Comparison of ENCODE assay signal across 8 cellular contexts in genomic region chr16:15055141-15056053, GRCh38.
A peak's percentile ranks its signal among the peaks of the same experiment; 100 is the strongest.
DNase-seq lines count a peak whose midpoint lies in the region; ATAC-seq and TF ChIP-seq lines count a peak whose summit lies in the region.

No MANE protein-coding gene starts in this region.

- DNase-seq in AG04449 (ENCODE audit: low read depth, low spot score) (no peak), NCI-H748 treated with DMSO at 0.1 percent for 48 hours (lab: John Stamatoyannopoulos, UW) (peak; percentile 7), cerebellar nuclear complex (lab: John Stamatoyannopoulos, UW) (no peak)
- peak; percentile 46 for DNase-seq in activated naive CD8-positive, alpha-beta T cell treated with anti-CD3 and anti-CD28 coated beads, Interleukin-2, amount 50 U/mL, for 16 hours (ENCODE audit: low read depth, low spot score)
- peak in 3 of 4 experiments; percentile 32 to 50 (median 39) for DNase-seq in stimulated activated CD4-positive, alpha-beta T cell treated with anti-CD3 and anti-CD28 coated beads, Interleukin-1b, Interleukin-23, amount 100 ng/mL, for 24 hours (ENCODE audit: low read depth in 4 of 4, low spot score in 1 of 4)

- ATAC-seq in GM18502 (IDR thresholded peaks at IDR 0.05; ENCODE audit: poor library complexity, unreplicated experiment) (peak; percentile 71), HG02840 (IDR thresholded peaks at IDR 0.05; ENCODE audit: low FRiP score, unreplicated experiment) (peak; percentile 59)

- TF ChIP-seq CTCF in AG04449 (IDR thresholded peaks at IDR 0.05; ENCODE audit: insufficient read depth, low read length, missing control alignments): peak; percentile 5

- POLR2A ChIA-PET in AG04449 (lab: Yijun Ruan, JAX): interaction anchor here (0.9 kb wide), 1 partner anchor 39 kb away, joined by 4 read pairs; the partner anchor contains the start of gene RRN3

- H3K4me3 ChIP-seq in AG04449 (ENCODE audit: low read depth, low read length) (peak overlapping the region; percentile 91), iPS-18c (ENCODE audit: insufficient read depth, low read depth, low read length) (peak overlapping the region; percentile 87)

- CTCF ChIA-PET in AG04449 (lab: Yijun Ruan, JAX): no interaction called here

- H3K9me3 ChIP-seq in iPS-18c (ENCODE audit: control insufficient read depth, insufficient read depth, low read length): no peaks in the 10 kb centered on the region

Comparison
In these comparisons a context has a peak if more than half of its experiments do, and no peak if none do; other contexts are left out.
1. DNase-seq: peak in NCI-H748 treated with DMSO at 0.1 percent for 48 hours (single experiment), activated naive CD8-positive, alpha-beta T cell treated with anti-CD3 and anti-CD28 coated beads, Interleukin-2, amount 50 U/mL, for 16 hours (single experiment) and stimulated activated CD4-positive, alpha-beta T cell treated with anti-CD3 and anti-CD28 coated beads, Interleukin-1b, Interleukin-23, amount 100 ng/mL, for 24 hours (3 of 4); none in AG04449 (single experiment) and cerebellar nuclear complex (0 of 2).